ENCODE assay signal across 8 cellular contexts in the genomic region with DNA sequence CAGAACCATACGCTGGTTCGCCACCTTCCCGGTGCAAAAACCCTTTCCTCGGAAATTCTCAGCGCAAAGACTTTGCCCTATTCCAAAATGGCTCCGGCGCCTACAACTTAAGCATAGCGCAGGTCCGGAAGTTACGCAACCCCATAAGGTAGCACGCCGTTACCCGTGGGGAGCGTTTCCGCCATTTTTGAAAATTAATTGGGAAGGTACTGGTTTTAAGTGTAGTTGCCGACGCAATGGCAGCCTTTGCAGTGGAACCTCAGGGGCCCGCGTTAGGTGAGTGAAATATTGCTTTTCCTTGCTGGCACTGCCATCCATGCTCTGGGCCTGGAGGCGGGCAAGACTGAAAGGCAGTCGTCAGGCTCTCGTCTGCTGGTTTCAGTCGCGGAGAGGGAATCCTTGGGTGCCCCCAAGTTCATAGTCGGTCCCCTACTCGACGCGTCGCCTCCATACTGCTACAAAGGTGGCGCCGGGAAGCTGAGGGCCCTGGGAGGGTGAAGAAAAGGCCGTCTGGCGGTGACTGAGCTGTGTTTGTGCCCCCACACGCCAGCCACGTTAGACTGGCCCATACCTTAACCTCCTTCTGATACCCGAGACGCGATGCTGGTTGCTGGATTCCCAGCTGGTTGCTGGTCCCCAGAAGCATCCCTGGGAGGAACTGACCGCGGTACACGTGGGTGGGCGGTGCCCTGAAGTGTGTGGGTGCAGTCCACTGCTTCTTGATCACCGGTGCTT. TPM values are rescaled to one million over a fixed set of nuclear protein-coding genes. Genes with fewer than 3 reads are reported as not detected.
DNase-seq lines count a peak whose midpoint lies in the region; ATAC-seq, FAIRE-seq and TF ChIP-seq lines count a peak whose summit lies in the region.

A gene with protein sequence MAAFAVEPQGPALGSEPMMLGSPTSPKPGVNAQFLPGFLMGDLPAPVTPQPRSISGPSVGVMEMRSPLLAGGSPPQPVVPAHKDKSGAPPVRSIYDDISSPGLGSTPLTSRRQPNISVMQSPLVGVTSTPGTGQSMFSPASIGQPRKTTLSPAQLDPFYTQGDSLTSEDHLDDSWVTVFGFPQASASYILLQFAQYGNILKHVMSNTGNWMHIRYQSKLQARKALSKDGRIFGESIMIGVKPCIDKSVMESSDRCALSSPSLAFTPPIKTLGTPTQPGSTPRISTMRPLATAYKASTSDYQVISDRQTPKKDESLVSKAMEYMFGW (plus strand): TSS at position 222 of the 735 bp plus-strand sequence. CDS start 15 bp downstream, at position 237.

- no peaks in the 10 kb centered on the region for H3K27me3 ChIP-seq in esophagus squamous epithelium

- H3K27ac ChIP-seq in KOPT-K1 (ENCODE audit: low read depth, low read length, poor library complexity, severe bottlenecking), result peak within 1 kb of the TSS; percentile 83
- H3K27ac ChIP-seq in esophagus squamous epithelium, result peak within 1 kb of the TSS; percentile 85 to 95 (median 94)

- peak; percentile 87 for DNase-seq in DMS79 (lab: John Stamatoyannopoulos, UW)
- peak; percentile 78 for DNase-seq in RCC 7860 (ENCODE audit: low spot score)
- peak; percentile 84 for DNase-seq in activated T-cell treated with anti-CD3 and anti-CD28 coated beads, Interleukin-2, amount 50 U/mL, for 72 hours
- DNase-seq in esophagus squamous epithelium (lab: John Stamatoyannopoulos, UW), result peak; percentile 13
- peak; percentile 94 for DNase-seq in myocyte (ENCODE audit: low read depth)
- peak; percentile 54 to 74 for DNase-seq in stimulated activated CD8-positive, alpha-beta memory T cell treated with anti-CD3 and anti-CD28 coated beads, Interleukin-7, amount 100 ng/mL, for 48 hours (ENCODE audit: extremely low read depth in 1 of 2, low read depth in 1 of 2)

- 0% methylated on average over 20 to 24 of the region's 43 CpGs for WGBS in esophagus squamous epithelium, 2 donors

- peak within 1 kb of the TSS; percentile 58 to 96 (median 82) for H3K4me3 ChIP-seq in esophagus squamous epithelium

- peaks cover 14% of the 10 kb centered on the region for H3K36me3 ChIP-seq in KOPT-K1 (ENCODE audit: insufficient read depth, low read length)
- peaks cover 0 to 9% (median 0%) of the 10 kb centered on the region in 3 donors for H3K36me3 ChIP-seq in esophagus squamous epithelium

- peaks cover 21% of the 10 kb centered on the region for H3K27me3 Mint-ChIP-seq in activated T-cell treated with anti-CD3 and anti-CD28 coated beads, Interleukin-2, amount 50 U/mL, for 72 hours (ENCODE audit: low read depth)

- H3K4me3 Mint-ChIP-seq in activated T-cell treated with anti-CD3 and anti-CD28 coated beads, Interleukin-2, amount 50 U/mL, for 72 hours, result peak within 1 kb of the TSS; percentile 91 to 98

- peak within 1 kb of the TSS; percentile 95 for H3K27ac Mint-ChIP-seq in activated T-cell treated with anti-CD3 and anti-CD28 coated beads, Interleukin-2, amount 50 U/mL, for 72 hours

- peaks cover 43% of the 10 kb centered on the region for H3K4me1 Mint-ChIP-seq in activated T-cell treated with anti-CD3 and anti-CD28 coated beads, Interleukin-2, amount 50 U/mL, for 72 hours (ENCODE audit: low read depth)

- H3K9me3 ChIP-seq in KOPT-K1 (ENCODE audit: insufficient read depth, low read length, poor library complexity, severe bottlenecking) (no peaks in the 10 kb centered on the region), esophagus squamous epithelium (no peaks in the 10 kb centered on the region)

- peak in 2 of 4 donors; percentile 10 to 32 for TF ChIP-seq POLR2A in esophagus squamous epithelium (IDR thresholded peaks at IDR 0.05)

- peaks cover 1 to 9% of the 10 kb centered on the region in 2 donors for H3K36me3 Mint-ChIP-seq in activated T-cell treated with anti-CD3 and anti-CD28 coated beads, Interleukin-2, amount 50 U/mL, for 72 hours (ENCODE audit: insufficient read depth in 2 of 2)

- intact Hi-C loops in esophagus squamous epithelium (cut with DNase I), result no loop called here

- H3K9me3 Mint-ChIP-seq in activated T-cell treated with anti-CD3 and anti-CD28 coated beads, Interleukin-2, amount 50 U/mL, for 72 hours, result no peaks in the 10 kb centered on the region

- peaks cover 8 to 28% (median 11%) of the 10 kb centered on the region in 3 donors for H3K4me1 ChIP-seq in esophagus squamous epithelium

- no peak for TF ChIP-seq CTCF in esophagus squamous epithelium (IDR thresholded peaks at IDR 0.05)

- peak; percentile 90 for ATAC-seq in GM21786 (IDR thresholded peaks at IDR 0.05; ENCODE audit: unreplicated experiment)
- ATAC-seq in activated T-cell treated with anti-CD3 and anti-CD28 coated beads, Interleukin-2, amount 50 U/mL, for 72 hours (replicated peaks in 1 of 2), result peak; percentile 96

- FAIRE-seq in RCC 7860 (lab: Jason Lieb, UNC), result peak; percentile 85

RNA-seq across cellular contexts. Expression of the gene that starts here (rescaled TPM):
- total RNA-seq in activated T-cell treated with anti-CD3 and anti-CD28 coated beads, Interleukin-2, amount 50 U/mL, for 72 hours, result 10 to 100 TPM; 23.1 to 23.9 TPM
- 10 to 100 TPM in 3 of 4 donors, 1 to 10 TPM in 1; 7.8 to 25.4 (median 15.6) TPM for total RNA-seq in esophagus squamous epithelium
- 7.1 and 7.7 TPM in 2 replicates for total RNA-seq in myocyte
- polyA plus RNA-seq in myocyte (2012), result 3.5 TPM

Comparison
In these comparisons a context has a peak if more than half of its experiments do, and no peak if none do; other contexts are left out.
1. Peak in every context shown above with its lines: DNase-seq, ATAC-seq, H3K4me3 ChIP-seq and H3K27ac ChIP-seq.
2. DNase-seq: peak in every context shown above with its lines; median percentile 94 in myocyte; 87 in DMS79; 84 in activated T-cell treated with anti-CD3 and anti-CD28 coated beads, Interleukin-2, amount 50 U/mL, for 72 hours; 78 in RCC 7860; 64 in stimulated activated CD8-positive, alpha-beta memory T cell treated with anti-CD3 and anti-CD28 coated beads, Interleukin-7, amount 100 ng/mL, for 48 hours; 13 in esophagus squamous epithelium.